In genomic region chr17:15914400-15915165, GRCh38 we compare ENCODE assay signal across 15 cellular contexts. TPM values are rescaled to one million over a fixed set of nuclear protein-coding genes. Genes with fewer than 3 reads are reported as not detected.
DNase-seq lines count a peak whose midpoint lies in the region; ATAC-seq and TF ChIP-seq lines count a peak whose summit lies in the region.
"Had no signal": no experiment of that assay in that cellular context is flagged by ENCODE, and none has a peak within 500 bp of the region (broad histone marks: within the 10 kb centered on the region; RNA-seq: fewer than 3 reads in every experiment).

No MANE protein-coding gene starts in this region.

- no peaks in the 10 kb centered on the region for H3K9me3 Mint-ChIP-seq in stimulated activated effector memory CD8-positive, alpha-beta T cell treated with anti-CD3 and anti-CD28 coated beads, Interleukin-12 subunit alpha, Interleukin-12 subunit beta, amount 100 ng/mL, for 72 hours
- peaks cover 4% of the 10 kb centered on the region for H3K9me3 Mint-ChIP-seq in nephron progenitor cell

- H3K4me3 ChIP-seq in fibroblast of lung (replicated peaks in 1 of 4; ENCODE audit: control extremely low read depth in 1 of 4, insufficient read depth in 1 of 4, low read depth in 3 of 4, low read length in 4 of 4), result no peak overlapping the region
- H3K4me3 ChIP-seq: HAP-1, hepatocyte had no signal

- no peaks in the 10 kb centered on the region for H3K79me2 ChIP-seq in fibroblast of lung (ENCODE audit: control insufficient read depth, insufficient read depth, low read length)
- H3K79me2 ChIP-seq: hepatocyte had no signal

- ATAC-seq in stimulated activated effector memory CD8-positive, alpha-beta T cell treated with anti-CD3 and anti-CD28 coated beads, Interleukin-12 subunit alpha, Interleukin-12 subunit beta, amount 100 ng/mL, for 72 hours, result peak; percentile 89
- no peak for ATAC-seq in T-helper 17 cell
- ATAC-seq: activated CD8-positive, alpha-beta T cell treated with anti-CD3 and anti-CD28 coated beads, Interleukin-2, amount 10 ng/mL, durations not matched to agents 7 days and 5 days had no signal

- H3K36me3 ChIP-seq in fibroblast of lung (ENCODE audit: control insufficient read depth, insufficient read depth, low read length), result no peaks in the 10 kb centered on the region
- H3K36me3 ChIP-seq: HAP-1 had no signal

- TF ChIP-seq CTCF in fibroblast of lung (conservative IDR thresholded peaks at IDR 0.05 in 1 of 2, IDR thresholded peaks at IDR 0.05 in 1 of 2; ENCODE audit: low read depth in 1 of 2, low read length in 2 of 2), result no peak
- no peak for TF ChIP-seq CTCF in nephron progenitor cell (IDR thresholded peaks at IDR 0.05)

- H3K27me3 Mint-ChIP-seq in T-helper 17 cell, result peaks cover 22% of the 10 kb centered on the region
- H3K27me3 Mint-ChIP-seq in nephron progenitor cell (ENCODE audit: low read depth, poor library complexity), result peaks cover 10% of the 10 kb centered on the region

- no peak overlapping the region for H3K27ac ChIP-seq in fibroblast of lung (ENCODE audit: insufficient read depth, low read length)
- H3K27ac ChIP-seq: hepatocyte had no signal

- H3K4me1 Mint-ChIP-seq in stimulated activated effector memory CD8-positive, alpha-beta T cell treated with anti-CD3 and anti-CD28 coated beads, Interleukin-12 subunit alpha, Interleukin-12 subunit beta, amount 100 ng/mL, for 72 hours, result peaks cover 20% of the 10 kb centered on the region
- H3K4me1 Mint-ChIP-seq in T-helper 17 cell (peaks cover 4% of the 10 kb centered on the region), nephron progenitor cell (peaks cover 19% of the 10 kb centered on the region)

- no peaks in the 10 kb centered on the region for H3K27me3 ChIP-seq in fibroblast of lung (ENCODE audit: control insufficient read depth, insufficient read depth, low read length)
- H3K27me3 ChIP-seq: hepatocyte had no signal

- no peak overlapping the region for H3K4me2 ChIP-seq in fibroblast of lung (ENCODE audit: extremely low read depth, insufficient read depth, low read length)
- H3K4me2 ChIP-seq: hepatocyte had no signal

- H3K9me3 ChIP-seq in fibroblast of lung (ENCODE audit: control insufficient read depth, insufficient read depth, low read depth, low read length) (no peaks in the 10 kb centered on the region), T-helper 17 cell (ENCODE audit: control insufficient read depth, low read length, poor library complexity, severe bottlenecking) (no peaks in the 10 kb centered on the region)
- H3K9me3 ChIP-seq: HAP-1 had no signal

- H3K4me1 ChIP-seq in fibroblast of lung (ENCODE audit: control insufficient read depth, extremely low read depth, insufficient read depth, low read length), result no peaks in the 10 kb centered on the region
- H3K4me1 ChIP-seq: HAP-1 had no signal

- no peak overlapping the region for H3K4me3 Mint-ChIP-seq in stimulated activated effector memory CD8-positive, alpha-beta T cell treated with anti-CD3 and anti-CD28 coated beads, Interleukin-12 subunit alpha, Interleukin-12 subunit beta, amount 100 ng/mL, for 72 hours
- no peak overlapping the region for H3K4me3 Mint-ChIP-seq in T-helper 17 cell
- no peak overlapping the region for H3K4me3 Mint-ChIP-seq in nephron progenitor cell
- H3K4me3 Mint-ChIP-seq: activated CD8-positive, alpha-beta T cell treated with anti-CD3 and anti-CD28 coated beads, Interleukin-2, amount 10 ng/mL, durations not matched to agents 7 days and 5 days had no signal

- H4K20me1 ChIP-seq in fibroblast of lung (ENCODE audit: control insufficient read depth, extremely low read depth, insufficient read depth, low read length), result no peaks in the 10 kb centered on the region

- no peak overlapping the region for H2AFZ ChIP-seq in fibroblast of lung (ENCODE audit: low read length)
- H2AFZ ChIP-seq: hepatocyte had no signal

- H3K9ac ChIP-seq in fibroblast of lung (ENCODE audit: insufficient read depth, low read length), result no peak overlapping the region

- DNase-seq in stimulated activated CD4-positive, alpha-beta T cell treated with anti-CD3 and anti-CD28 coated beads, Interleukin-15, amount 100 ng/mL, for 24 hours, result peak; percentile 9
- no peak for DNase-seq in stimulated activated CD4-positive, alpha-beta T cell treated with anti-CD3 and anti-CD28 coated beads, Interleukin-4, amount 100 ng/mL, for 4 hours
- peak; percentile 33 for DNase-seq in RKO (ENCODE audit: low spot score)
- DNase-seq in fibroblast of lung (ENCODE audit: low read depth in 2 of 2), result peak; percentile 22 to 56
- no peak for DNase-seq in stimulated activated effector memory CD8-positive, alpha-beta T cell treated with anti-CD3 and anti-CD28 coated beads, Interleukin-12 subunit alpha, Interleukin-12 subunit beta, amount 100 ng/mL, for 72 hours (ENCODE audit: low spot score in 2 of 2)
- no peak for DNase-seq in T-helper 17 cell
- DNase-seq in NCI-H1417 treated with DMSO at 0.1 percent for 48 hours (lab: John Stamatoyannopoulos, UW), result no peak
- no peak for DNase-seq in nephron progenitor cell
- DNase-seq: activated CD8-positive, alpha-beta T cell treated with anti-CD3 and anti-CD28 coated beads, Interleukin-2, amount 10 ng/mL, durations not matched to agents 7 days and 5 days; DND-41; NCI-H2081 treated with DMSO at 0.1 percent for 48 hours; NK-92 treated with Interleukin-12 subunit alpha and Interleukin-12 subunit beta, amount 100 ng/mL, for 24 hours; nucleus accumbens had no signal

- H3K36me3 Mint-ChIP-seq in stimulated activated effector memory CD8-positive, alpha-beta T cell treated with anti-CD3 and anti-CD28 coated beads, Interleukin-12 subunit alpha, Interleukin-12 subunit beta, amount 100 ng/mL, for 72 hours, result no peaks in the 10 kb centered on the region
- H3K36me3 Mint-ChIP-seq in T-helper 17 cell (ENCODE audit: low read depth) (no peaks in the 10 kb centered on the region), nephron progenitor cell (ENCODE audit: low read depth) (no peaks in the 10 kb centered on the region)

- H3K27ac Mint-ChIP-seq in stimulated activated effector memory CD8-positive, alpha-beta T cell treated with anti-CD3 and anti-CD28 coated beads, Interleukin-12 subunit alpha, Interleukin-12 subunit beta, amount 100 ng/mL, for 72 hours, result peak overlapping the region; percentile 30
- no peak overlapping the region for H3K27ac Mint-ChIP-seq in T-helper 17 cell
- H3K27ac Mint-ChIP-seq in nephron progenitor cell, result no peak overlapping the region
- H3K27ac Mint-ChIP-seq: activated CD8-positive, alpha-beta T cell treated with anti-CD3 and anti-CD28 coated beads, Interleukin-2, amount 10 ng/mL, durations not matched to agents 7 days and 5 days had no signal

RNA-seq across cellular contexts. Expression of gene ADORA2B, which starts 30.3 kb away (rescaled TPM):
- 10.5 and 17.2 TPM in 2 replicates for total RNA-seq in fibroblast of lung
- 3.1 and 6.3 TPM in 2 replicates for polyA plus RNA-seq in fibroblast of lung
- polyA plus RNA-seq in fibroblast of lung (2012), result 2.6 and 6.2 TPM in 2 replicates
- polyA minus RNA-seq in fibroblast of lung (ENCODE audit: low replicate concordance), result 3.0 and 8.7 TPM in 2 replicates
- total RNA-seq in T-helper 17 cell, result under 1 TPM in 1 of 2 donors, not detected in 1; 0.76 TPM

Comparison
In these comparisons a context has a peak if more than half of its experiments do, and no peak if none do; other contexts are left out.
1. DNase-seq: peak in stimulated activated CD4-positive, alpha-beta T cell treated with anti-CD3 and anti-CD28 coated beads, Interleukin-15, amount 100 ng/mL, for 24 hours (single experiment), RKO (single experiment) and fibroblast of lung (2 of 2); none in stimulated activated CD4-positive, alpha-beta T cell treated with anti-CD3 and anti-CD28 coated beads, Interleukin-4, amount 100 ng/mL, for 4 hours (0 of 2), stimulated activated effector memory CD8-positive, alpha-beta T cell treated with anti-CD3 and anti-CD28 coated beads, Interleukin-12 subunit alpha, Interleukin-12 subunit beta, amount 100 ng/mL, for 72 hours (0 of 2), T-helper 17 cell (0 of 3), NCI-H1417 treated with DMSO at 0.1 percent for 48 hours (single experiment) and nephron progenitor cell (single experiment).